In the genomic region with DNA sequence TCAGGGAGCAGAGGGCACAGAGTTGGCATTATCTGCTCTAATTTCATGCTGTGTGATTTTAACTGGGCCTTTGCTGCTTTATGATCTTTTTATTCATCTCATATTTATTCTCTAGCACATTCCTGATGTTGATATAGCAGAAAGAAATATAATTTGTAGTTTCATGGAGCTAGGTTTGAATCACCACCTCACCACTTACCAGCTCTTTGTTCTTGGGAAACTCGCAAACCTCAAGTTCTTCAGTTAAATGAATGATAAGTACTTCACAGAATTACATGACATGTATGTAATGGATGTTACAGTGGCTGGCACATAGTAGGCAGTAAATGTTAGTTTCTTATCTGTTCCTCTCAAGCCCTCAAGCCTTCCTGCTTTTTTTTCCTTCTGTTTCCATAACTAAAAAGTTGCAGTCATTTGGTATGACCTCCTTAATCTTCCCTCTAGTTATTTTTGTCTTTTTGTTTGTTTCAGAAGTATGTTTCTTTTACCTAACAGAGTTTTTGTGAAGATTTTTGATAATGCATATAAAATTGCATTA, we compare ENCODE assay signal across 1 cellular context.
TF ChIP-seq lines count a peak whose summit lies in the region.

No MANE protein-coding gene starts in this region.

TF ChIP-seq in GM12878, 131 proteins besides CTCF, POLR2A, EP300 and RAD21 (continued from another document):
- no peak for TF ChIP-seq IRF5 (IDR thresholded peaks at IDR 0.05; ENCODE audit: borderline replicate concordance)
- no peak for TF ChIP-seq CHD2 (IDR thresholded peaks at IDR 0.05; ENCODE audit: borderline replicate concordance, low read depth, low read length)
- no peak for TF ChIP-seq RFX5 (IDR thresholded peaks at IDR 0.05; ENCODE audit: low read depth, low read length)
- TF ChIP-seq FOXM1 (IDR thresholded peaks at IDR 0.05; ENCODE audit: low read depth, low read length), result no peak
